ENCODE assay signal across 13 cellular contexts in genomic region chr3:13133471-13133981, GRCh38.
"Had no signal": no experiment of that assay in that cellular context is flagged by ENCODE, and none has a peak within 500 bp of the region (broad histone marks: within the 10 kb centered on the region; RNA-seq: fewer than 3 reads in every experiment).

No MANE protein-coding gene starts in this region.

- H3K36me3 Mint-ChIP-seq: activated naive CD4-positive, alpha-beta T cell treated with anti-CD3 and anti-CD28 coated beads, Interleukin-2, amount 10 ng/mL, durations not matched to agents 7 days and 5 days; brain had no signal

- H3K27ac ChIP-seq: ovary, tibial nerve had no signal

- ATAC-seq: activated CD4-positive, alpha-beta T cell treated with anti-CD3 and anti-CD28 coated beads for 36 hours; activated T-helper 17 cell treated with anti-CD3 and anti-CD28 coated beads, Interleukin-2, amount 50 U/mL, for 72 hours had no signal

- H3K36me3 ChIP-seq: ovary, tibial nerve, WERI-Rb-1 had no signal

- H3K9me3 ChIP-seq: ovary, tibial nerve had no signal

- H3K9me3 Mint-ChIP-seq: activated CD4-positive, alpha-beta memory T cell treated with anti-CD3 and anti-CD28 coated beads, Interleukin-2, amount 10 ng/mL, durations not matched to agents 7 days and 5 days; activated naive CD4-positive, alpha-beta T cell treated with anti-CD3 and anti-CD28 coated beads, Interleukin-2, amount 10 ng/mL, durations not matched to agents 7 days and 5 days; activated T-helper 17 cell treated with anti-CD3 and anti-CD28 coated beads, Interleukin-2, amount 50 U/mL, for 72 hours; nephron had no signal

- H3K4me1 Mint-ChIP-seq: activated CD4-positive, alpha-beta memory T cell treated with anti-CD3 and anti-CD28 coated beads, Interleukin-2, amount 10 ng/mL, durations not matched to agents 7 days and 5 days; activated CD4-positive, alpha-beta T cell treated with anti-CD3 and anti-CD28 coated beads for 36 hours; activated naive CD4-positive, alpha-beta T cell treated with anti-CD3 and anti-CD28 coated beads, Interleukin-2, amount 10 ng/mL, durations not matched to agents 7 days and 5 days; activated T-helper 17 cell treated with anti-CD3 and anti-CD28 coated beads, Interleukin-2, amount 50 U/mL, for 72 hours; nephron had no signal

- H3K4me3 Mint-ChIP-seq: activated CD4-positive, alpha-beta memory T cell treated with anti-CD3 and anti-CD28 coated beads, Interleukin-2, amount 10 ng/mL, durations not matched to agents 7 days and 5 days; activated CD4-positive, alpha-beta T cell treated with anti-CD3 and anti-CD28 coated beads for 36 hours; activated naive CD4-positive, alpha-beta T cell treated with anti-CD3 and anti-CD28 coated beads, Interleukin-2, amount 10 ng/mL, durations not matched to agents 7 days and 5 days; activated T-helper 17 cell treated with anti-CD3 and anti-CD28 coated beads, Interleukin-2, amount 50 U/mL, for 72 hours; brain; nephron had no signal

- H3K27me3 ChIP-seq: ovary, tibial nerve had no signal

- H3K4me1 ChIP-seq: tibial nerve had no signal

- DNase-seq: activated CD4-positive, alpha-beta memory T cell treated with anti-CD3 and anti-CD28 coated beads, Interleukin-2, amount 10 ng/mL, durations not matched to agents 7 days and 5 days; activated CD4-positive, alpha-beta T cell treated with anti-CD3 and anti-CD28 coated beads for 36 hours; activated naive CD4-positive, alpha-beta T cell treated with anti-CD3 and anti-CD28 coated beads, Interleukin-2, amount 10 ng/mL, durations not matched to agents 7 days and 5 days; amniotic stem cell; dermis blood vessel endothelial cell; mesenchymal stem cell; small intestine; WERI-Rb-1 had no signal

- H3K4me3 ChIP-seq: ovary, tibial nerve had no signal
